ENCODE assay signal across 1 cellular context in genomic region chr2:64063924-64064331, GRCh38.
TF ChIP-seq lines count a peak whose summit lies in the region.

No MANE protein-coding gene starts in this region.

TF ChIP-seq in GM23338, 12 proteins besides CTCF, POLR2A, EP300 and RAD21 (continued from another document):
- TF ChIP-seq REST (IDR thresholded peaks at IDR 0.05; ENCODE audit: unreplicated experiment): no peak
